Comparison of ENCODE assay signal across 30 cellular contexts in the genomic region with DNA sequence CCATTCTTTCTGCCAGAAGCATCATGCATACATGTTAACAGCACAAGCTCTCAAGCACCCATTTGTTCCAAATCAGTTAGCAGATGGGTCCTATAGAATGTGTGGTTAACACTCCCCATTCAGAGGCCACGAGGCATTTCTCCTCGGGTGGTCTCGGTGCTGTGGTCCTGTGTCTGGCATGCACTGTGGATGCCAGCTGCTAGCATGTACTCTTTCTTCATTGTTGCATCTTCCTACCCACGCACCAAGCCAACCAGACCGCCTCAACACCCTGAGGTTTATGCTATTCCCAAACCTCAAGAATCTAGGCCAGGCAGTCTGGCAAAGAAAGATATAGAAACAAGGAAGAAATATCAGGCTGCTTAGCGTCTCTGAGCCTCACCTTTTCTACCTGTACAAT. TPM values are rescaled to one million over a fixed set of nuclear protein-coding genes. Genes with fewer than 3 reads are reported as not detected.
A peak's percentile ranks its signal among the peaks of the same experiment; 100 is the strongest.
DNase-seq lines count a peak whose midpoint lies in the region; ATAC-seq and TF ChIP-seq lines count a peak whose summit lies in the region.
"Had no signal": no experiment of that assay in that cellular context is flagged by ENCODE, and none has a peak within 500 bp of the region (broad histone marks: within the 10 kb centered on the region; RNA-seq: fewer than 3 reads in every experiment).

No MANE protein-coding gene starts in this region.

- H3K36me3 ChIP-seq in left ventricle myocardium inferior (peaks cover 5% of the 10 kb centered on the region), gastroesophageal sphincter (no peaks in the 10 kb centered on the region), psoas muscle (ENCODE audit: insufficient read depth in 1 of 2, low read depth in 1 of 2) (no peaks in the 10 kb centered on the region), upper lobe of right lung (no peaks in the 10 kb centered on the region)
- H3K36me3 ChIP-seq: thoracic aorta had no signal

- ATAC-seq in left ventricle myocardium superior = no peak
- no peak for ATAC-seq in gastroesophageal sphincter
- no peak for ATAC-seq in psoas muscle
- no peak for ATAC-seq in upper lobe of right lung
- ATAC-seq in left colon = no peak
- ATAC-seq in stimulated activated naive B cell treated with anti-CD40 and anti-IgM and Interleukin-4, amounts not matched to agents 10 μg/mL and 1 μg/mL and 100 μg/mL, for 72 hours (replicated peaks) = no peak
- ATAC-seq: A549; activated T-helper 17 cell treated with anti-CD3 and anti-CD28 coated beads, Interleukin-2, amount 50 U/mL, for 72 hours; left lobe of liver; naive thymus-derived CD4-positive, alpha-beta T cell; stimulated activated effector memory CD8-positive, alpha-beta T cell treated with anti-CD3 and anti-CD28 coated beads, Interleukin-12 subunit alpha, Interleukin-12 subunit beta, amount 100 ng/mL, for 72 hours had no signal

- TF ChIP-seq EP300 in gastroesophageal sphincter (IDR thresholded peaks at IDR 0.05) = no peak

- H3K27ac ChIP-seq in left ventricle myocardium inferior (replicated peaks) (peak overlapping the region; percentile 76), gastroesophageal sphincter (peak overlapping the region in 3 of 4 donors; percentile 31 to 40 (median 39)), psoas muscle (peak overlapping the region; percentile 9), upper lobe of right lung (peak overlapping the region; percentile 71)
- H3K27ac ChIP-seq: A549 had no signal

- DNase-seq in left ventricle myocardium inferior (no peak), left ventricle myocardium superior (no peak), psoas muscle (no peak), upper lobe of right lung (no peak), left colon (no peak), erythroblast (lab: John Stamatoyannopoulos, UW) (no peak)
- no peak for DNase-seq in stimulated activated naive B cell treated with anti-CD40 and anti-IgM and Interleukin-4, amounts not matched to agents 10 μg/mL and 1 μg/mL and 100 μg/mL, for 72 hours
- DNase-seq: activated CD4-positive, alpha-beta T cell treated with anti-CD3 and anti-CD28 coated beads, Interleukin-2, amount 50 U/mL, for 4 hours; activated CD8-positive, alpha-beta memory T cell treated with anti-CD3 and anti-CD28 coated beads, Interleukin-2, amount 50 U/mL, for 48 hours; activated naive CD4-positive, alpha-beta T cell treated with anti-CD3 and anti-CD28 coated beads, Interleukin-2, amount 50 U/mL, for 16 hours; AML-193; CD4-positive, alpha-beta memory T cell; EL; Karpas-422; naive thymus-derived CD4-positive, alpha-beta T cell; NCI-H1436 treated with DMSO at 0.1 percent for 48 hours; NCI-H446; NCI-H774; retina; stimulated activated CD4-positive, alpha-beta T cell treated with anti-CD3 and anti-CD28 coated beads, Interleukin-12 subunit alpha, Interleukin-12 subunit beta, amount 100 ng/mL, for 4 hours; stimulated activated CD4-positive, alpha-beta T cell treated with anti-CD3 and anti-CD28 coated beads, Interleukin-4, amount 100 ng/mL, for 24 hours; T-helper 1 cell had no signal

- TF ChIP-seq CTCF in left ventricle myocardium inferior (IDR thresholded peaks at IDR 0.05; ENCODE audit: borderline replicate concordance) = no peak
- TF ChIP-seq CTCF in gastroesophageal sphincter (IDR thresholded peaks at IDR 0.05) = no peak
- TF ChIP-seq CTCF in psoas muscle (IDR thresholded peaks at IDR 0.05) = no peak
- no peak for TF ChIP-seq CTCF in upper lobe of right lung (IDR thresholded peaks at IDR 0.05)

- no peaks in the 10 kb centered on the region for H3K36me3 Mint-ChIP-seq in stimulated activated naive B cell treated with anti-CD40 and anti-IgM and Interleukin-4, amounts not matched to agents 10 μg/mL and 1 μg/mL and 100 μg/mL, for 72 hours
- H3K36me3 Mint-ChIP-seq: CD4-positive, alpha-beta memory T cell; mesothelial cell of epicardium; naive thymus-derived CD4-positive, alpha-beta T cell; stimulated activated effector memory CD8-positive, alpha-beta T cell treated with anti-CD3 and anti-CD28 coated beads, Interleukin-12 subunit alpha, Interleukin-12 subunit beta, amount 100 ng/mL, for 72 hours had no signal

- H3K27me3 Mint-ChIP-seq in stimulated activated naive B cell treated with anti-CD40 and anti-IgM and Interleukin-4, amounts not matched to agents 10 μg/mL and 1 μg/mL and 100 μg/mL, for 72 hours = peaks cover 0 to 11% of the 10 kb centered on the region in 2 donors

- H3K27ac Mint-ChIP-seq in stimulated activated naive B cell treated with anti-CD40 and anti-IgM and Interleukin-4, amounts not matched to agents 10 μg/mL and 1 μg/mL and 100 μg/mL, for 72 hours = no peak overlapping the region
- H3K27ac Mint-ChIP-seq: activated T-helper 17 cell treated with anti-CD3 and anti-CD28 coated beads, Interleukin-2, amount 50 U/mL, for 72 hours; mesothelial cell of epicardium; naive thymus-derived CD4-positive, alpha-beta T cell; stimulated activated effector memory CD8-positive, alpha-beta T cell treated with anti-CD3 and anti-CD28 coated beads, Interleukin-12 subunit alpha, Interleukin-12 subunit beta, amount 100 ng/mL, for 72 hours had no signal

- H3K4me3 ChIP-seq in left ventricle myocardium inferior (no peak overlapping the region), gastroesophageal sphincter (no peak overlapping the region), psoas muscle (no peak overlapping the region), upper lobe of right lung (no peak overlapping the region)
- H3K4me3 ChIP-seq: A549, thoracic aorta had no signal

- H3K4me3 Mint-ChIP-seq in stimulated activated naive B cell treated with anti-CD40 and anti-IgM and Interleukin-4, amounts not matched to agents 10 μg/mL and 1 μg/mL and 100 μg/mL, for 72 hours = no peak overlapping the region
- H3K4me3 Mint-ChIP-seq: activated T-helper 17 cell treated with anti-CD3 and anti-CD28 coated beads, Interleukin-2, amount 50 U/mL, for 72 hours; CD4-positive, alpha-beta memory T cell; central memory CD8-positive, alpha-beta T cell; mesothelial cell of epicardium; naive thymus-derived CD4-positive, alpha-beta T cell; stimulated activated effector memory CD8-positive, alpha-beta T cell treated with anti-CD3 and anti-CD28 coated beads, Interleukin-12 subunit alpha, Interleukin-12 subunit beta, amount 100 ng/mL, for 72 hours had no signal

- no peaks in the 10 kb centered on the region for H3K27me3 ChIP-seq in left ventricle myocardium inferior (ENCODE audit: low read depth)
- no peaks in the 10 kb centered on the region for H3K27me3 ChIP-seq in gastroesophageal sphincter
- no peaks in the 10 kb centered on the region for H3K27me3 ChIP-seq in psoas muscle (ENCODE audit: insufficient read depth in 3 of 3, low read length in 2 of 3)
- no peaks in the 10 kb centered on the region for H3K27me3 ChIP-seq in upper lobe of right lung

- TF ChIP-seq POLR2A in gastroesophageal sphincter (IDR thresholded peaks at IDR 0.05) (no peak), erythroblast (IDR thresholded peaks at IDR 0.05; ENCODE audit: low read length) (no peak)

- 80 to 87% methylated on average over 3 to 6 of the region's 6 CpGs for WGBS in gastroesophageal sphincter (ENCODE audit: low coverage in 1 of 2), 2 donors
- WGBS in psoas muscle, 3 donors = 71 to 88% (median 81%) methylated on average over 6 of the region's 6 CpGs

- no peaks in the 10 kb centered on the region for H3K4me1 Mint-ChIP-seq in stimulated activated naive B cell treated with anti-CD40 and anti-IgM and Interleukin-4, amounts not matched to agents 10 μg/mL and 1 μg/mL and 100 μg/mL, for 72 hours
- H3K4me1 Mint-ChIP-seq: activated T-helper 17 cell treated with anti-CD3 and anti-CD28 coated beads, Interleukin-2, amount 50 U/mL, for 72 hours; central memory CD8-positive, alpha-beta T cell; stimulated activated effector memory CD8-positive, alpha-beta T cell treated with anti-CD3 and anti-CD28 coated beads, Interleukin-12 subunit alpha, Interleukin-12 subunit beta, amount 100 ng/mL, for 72 hours had no signal

- intact Hi-C loops in left ventricle myocardium inferior (cut with micrococcal nuclease) = no loop called here
- intact Hi-C loops in left ventricle myocardium superior (cut with micrococcal nuclease) = no loop called here
- intact Hi-C loops in psoas muscle (cut with DNase I) = no loop called here
- intact Hi-C loops in upper lobe of right lung (cut with DNase I) = no loop called here
- intact Hi-C loops in left colon (cut with DNase I, micrococcal nuclease) = no loop called here

- H3K4me1 ChIP-seq in left ventricle myocardium inferior (peaks cover 17% of the 10 kb centered on the region), gastroesophageal sphincter (no peaks in the 10 kb centered on the region), psoas muscle (no peaks in the 10 kb centered on the region), upper lobe of right lung (peaks cover 4% of the 10 kb centered on the region)
- H3K4me1 ChIP-seq: A549 had no signal

- peaks cover 4% of the 10 kb centered on the region in 2 donors for H3K9me3 Mint-ChIP-seq in stimulated activated naive B cell treated with anti-CD40 and anti-IgM and Interleukin-4, amounts not matched to agents 10 μg/mL and 1 μg/mL and 100 μg/mL, for 72 hours
- H3K9me3 Mint-ChIP-seq: activated T-helper 17 cell treated with anti-CD3 and anti-CD28 coated beads, Interleukin-2, amount 50 U/mL, for 72 hours; central memory CD8-positive, alpha-beta T cell; stimulated activated effector memory CD8-positive, alpha-beta T cell treated with anti-CD3 and anti-CD28 coated beads, Interleukin-12 subunit alpha, Interleukin-12 subunit beta, amount 100 ng/mL, for 72 hours had no signal

- peaks cover 10% of the 10 kb centered on the region for H3K9me3 ChIP-seq in left ventricle myocardium inferior (replicated peaks)
- peaks cover 0 to 11% (median 0%) of the 10 kb centered on the region in 3 donors for H3K9me3 ChIP-seq in gastroesophageal sphincter
- H3K9me3 ChIP-seq in psoas muscle = peaks cover 4% of the 10 kb centered on the region
- no peaks in the 10 kb centered on the region for H3K9me3 ChIP-seq in upper lobe of right lung
- H3K9me3 ChIP-seq: thoracic aorta had no signal

RNA-seq across cellular contexts. Expression of a gene that starts 27.8 kb away (rescaled TPM):
- 24.3 TPM for total RNA-seq in left ventricle myocardium inferior
- 26.2 TPM for total RNA-seq in left ventricle myocardium superior
- total RNA-seq in gastroesophageal sphincter = 10 to 100 TPM; 38.8 to 53.1 (median 41.1) TPM
- total RNA-seq in psoas muscle = 10 to 100 TPM; 14.1 to 26.3 (median 20.0) TPM
- 1 to 10 TPM; 2.7 to 7.6 (median 3.6) TPM for polyA plus RNA-seq in psoas muscle
- 54.7 TPM for total RNA-seq in upper lobe of right lung
- 10 to 100 TPM; 40.0 to 44.7 TPM for total RNA-seq in left colon

Comparison
In these comparisons a context has a peak if more than half of its experiments do, and no peak if none do; other contexts are left out.
1. H3K27ac ChIP-seq: peak in every context shown above with its lines; median percentile 76 in left ventricle myocardium inferior; 71 in upper lobe of right lung; 39 in gastroesophageal sphincter; 9 in psoas muscle.